Comparison of ENCODE assay signal across 8 cellular contexts in the genomic region with DNA sequence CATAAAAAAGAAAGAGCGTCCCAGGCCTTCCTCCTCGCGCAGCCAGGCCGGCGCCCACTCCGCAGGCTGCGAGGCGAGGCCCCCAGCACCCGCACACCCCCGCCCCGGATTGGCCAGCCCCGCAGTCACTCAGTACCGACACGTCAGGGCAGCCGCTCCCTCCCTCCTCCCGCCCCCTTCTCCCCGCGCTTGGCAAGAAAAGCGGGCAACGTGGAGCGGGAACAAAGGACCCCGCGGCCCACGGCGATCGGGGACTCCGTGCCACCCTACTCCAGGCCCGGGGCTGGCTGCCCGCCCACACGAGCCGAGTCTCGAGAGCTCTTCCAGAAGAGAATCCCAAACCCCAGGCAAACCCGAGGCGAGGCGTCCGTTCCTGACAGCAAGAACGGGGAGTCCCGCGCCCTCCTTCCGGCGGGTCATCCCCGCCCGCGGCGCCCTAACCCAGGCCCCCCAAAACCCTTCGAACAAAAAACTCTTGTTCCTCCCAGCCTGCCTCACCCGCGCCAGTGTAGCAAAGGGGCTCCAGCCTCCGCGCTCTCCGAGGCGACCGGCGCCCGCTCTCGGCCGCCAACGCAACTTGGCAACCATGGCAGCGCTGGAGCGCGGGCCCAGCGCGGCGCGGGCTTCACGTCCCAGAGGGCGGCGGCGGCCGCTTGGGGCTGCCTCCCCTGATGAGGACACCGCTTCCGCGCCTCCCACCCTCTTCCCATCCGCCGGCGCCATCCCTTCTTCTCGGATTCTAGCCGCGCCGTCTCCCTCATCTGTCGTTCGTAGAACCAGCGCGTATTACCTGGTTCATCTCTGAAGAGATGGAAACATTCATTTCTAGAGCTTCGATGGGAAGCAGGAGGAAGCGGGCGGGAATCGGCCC. TPM values are rescaled to one million over a fixed set of nuclear protein-coding genes. Genes with fewer than 3 reads are reported as not detected.
A peak's percentile ranks its signal among the peaks of the same experiment; 100 is the strongest.
DNase-seq lines count a peak whose midpoint lies in the region; ATAC-seq and TF ChIP-seq lines count a peak whose summit lies in the region.

No MANE protein-coding gene starts in this region.

- no peaks in the 10 kb centered on the region for H3K36me3 ChIP-seq in psoas muscle (ENCODE audit: insufficient read depth in 1 of 2, low read depth in 1 of 2)
- no peaks in the 10 kb centered on the region for H3K36me3 ChIP-seq in urinary bladder (ENCODE audit: insufficient read depth)

- no peaks in the 10 kb centered on the region for H3K9me3 ChIP-seq in psoas muscle

- ATAC-seq in HG02623 (IDR thresholded peaks at IDR 0.05; ENCODE audit: unreplicated experiment) (peak; percentile 42), left ventricle myocardium superior (peak; percentile 89), psoas muscle (peak; percentile 82 to 89 (median 84))

- peak overlapping the region; percentile 92 for H3K4me3 ChIP-seq in psoas muscle
- peak overlapping the region; percentile 82 for H3K4me3 ChIP-seq in urinary bladder (ENCODE audit: low read depth, low read length)

- peak; percentile 93 for DNase-seq in NCI-H1092 treated with DMSO at 0.1 percent for 48 hours (lab: John Stamatoyannopoulos, UW)
- peak; percentile 82 to 87 (median 85) for DNase-seq in T-helper 1 cell
- DNase-seq in amniotic stem cell (lab: John Stamatoyannopoulos, UW) = peak; percentile 75
- DNase-seq in left ventricle myocardium superior = peak; percentile 97
- DNase-seq in psoas muscle = peak; percentile 96 to 97

- H3K27ac ChIP-seq in psoas muscle (peak overlapping the region; percentile 91), urinary bladder (ENCODE audit: low read depth) (peak overlapping the region; percentile 97)

- H3K27me3 ChIP-seq in psoas muscle (ENCODE audit: insufficient read depth in 3 of 3, low read length in 2 of 3) = no peaks in the 10 kb centered on the region

- TF ChIP-seq CTCF in GM12873 (IDR thresholded peaks at IDR 0.05; ENCODE audit: insufficient read depth, low read depth, low read length, missing control alignments) (peak; percentile 4), psoas muscle (IDR thresholded peaks at IDR 0.05) (no peak)

- intact Hi-C loops in left ventricle myocardium superior (cut with micrococcal nuclease) (no loop called here), psoas muscle (cut with DNase I) (loop anchor here (5.0 to 10.0 kb wide), 3 partner anchors 281 to 358 kb away; no protein-coding TSS in a partner anchor)

- H3K4me1 ChIP-seq in psoas muscle (peaks cover 40% of the 10 kb centered on the region), urinary bladder (ENCODE audit: insufficient read depth) (no peaks in the 10 kb centered on the region)

- 0 to 1% (median 1%) methylated on average over 65 to 88 of the region's 88 CpGs for whole genome bisulfite sequencing in psoas muscle, 3 donors
- WGBS in urinary bladder = under 1% methylated on average over 88 of the region's 88 CpGs

RNA-seq across cellular contexts. Expression of a gene that starts 0.6 kb away (rescaled TPM):
- 80.3 TPM for total RNA-seq in left ventricle myocardium superior
- 10 to 100 TPM; 27.6 to 49.9 (median 41.9) TPM for total RNA-seq in psoas muscle
- polyA plus RNA-seq in psoas muscle = 10 to 100 TPM; 29.7 to 80.6 (median 36.1) TPM
- total RNA-seq in urinary bladder = 121 TPM
- polyA plus RNA-seq in urinary bladder = 29.3 TPM

Comparison
In these comparisons a context has a peak if more than half of its experiments do, and no peak if none do; other contexts are left out.
1. Peak in every context shown above with its lines: DNase-seq, ATAC-seq, H3K4me3 ChIP-seq and H3K27ac ChIP-seq.